Comparison of ENCODE assay signal across 19 cellular contexts in genomic region chr22:39710380-39711117, GRCh38.
DNase-seq lines count a peak whose midpoint lies in the region; ATAC-seq and TF ChIP-seq lines count a peak whose summit lies in the region.
"Had no signal": no experiment of that assay in that cellular context is flagged by ENCODE, and none has a peak within 500 bp of the region (broad histone marks: within the 10 kb centered on the region; RNA-seq: fewer than 3 reads in every experiment).

No MANE protein-coding gene starts in this region.

- H3K4me2 ChIP-seq in fibroblast of lung (ENCODE audit: extremely low read depth, insufficient read depth, low read length), result no peak overlapping the region
- H3K4me2 ChIP-seq: SK-N-SH had no signal

- H3K4me1 ChIP-seq in fibroblast of lung (ENCODE audit: control insufficient read depth, extremely low read depth, insufficient read depth, low read length), result no peaks in the 10 kb centered on the region

- no peaks in the 10 kb centered on the region for H3K9me3 ChIP-seq in fibroblast of lung (ENCODE audit: control insufficient read depth, insufficient read depth, low read depth, low read length)
- H3K9me3 ChIP-seq: SK-N-SH had no signal

- intact Hi-C loops in sciatic nerve (cut with DNase I), result no loop called here

- H3K9ac ChIP-seq in fibroblast of lung (ENCODE audit: insufficient read depth, low read length), result no peak overlapping the region
- H3K9ac ChIP-seq: SK-N-SH had no signal

- no peaks in the 10 kb centered on the region for H3K79me2 ChIP-seq in fibroblast of lung (ENCODE audit: control insufficient read depth, insufficient read depth, low read length)

- H3K4me3 ChIP-seq in fibroblast of lung (replicated peaks in 1 of 4; ENCODE audit: control extremely low read depth in 1 of 4, insufficient read depth in 1 of 4, low read depth in 3 of 4, low read length in 4 of 4), result no peak overlapping the region

- ATAC-seq in sciatic nerve (peak; percentile 51), GM18498 (IDR thresholded peaks at IDR 0.05; ENCODE audit: unreplicated experiment) (no peak)

- H3K27me3 ChIP-seq in fibroblast of lung (ENCODE audit: control insufficient read depth, insufficient read depth, low read length), result peaks cover 3% of the 10 kb centered on the region

- no peak for TF ChIP-seq CTCF in fibroblast of lung (conservative IDR thresholded peaks at IDR 0.05 in 1 of 2, IDR thresholded peaks at IDR 0.05 in 1 of 2; ENCODE audit: low read depth in 1 of 2, low read length in 2 of 2)

- H4K20me1 ChIP-seq in fibroblast of lung (ENCODE audit: control insufficient read depth, extremely low read depth, insufficient read depth, low read length), result no peaks in the 10 kb centered on the region

- H3K27ac ChIP-seq in fibroblast of lung (ENCODE audit: insufficient read depth, low read length), result no peak overlapping the region

- no peak overlapping the region for H2AFZ ChIP-seq in fibroblast of lung (ENCODE audit: low read length)

- no peaks in the 10 kb centered on the region for H3K36me3 ChIP-seq in fibroblast of lung (ENCODE audit: control insufficient read depth, insufficient read depth, low read length)

- DNase-seq in COLO668 (lab: John Stamatoyannopoulos, UW; ENCODE audit: unreplicated experiment) (peak; percentile 51), DMS79 treated with DMSO at 0.1 percent for 48 hours (lab: John Stamatoyannopoulos, UW) (peak; percentile 33), fibroblast of lung (ENCODE audit: low read depth in 2 of 2) (peak; percentile 8), sciatic nerve (ENCODE audit: low spot score) (no peak), NCI-H2227 treated with DMSO at 0.1 percent for 48 hours (lab: John Stamatoyannopoulos, UW) (no peak)
- no peak for DNase-seq in activated CD8-positive, alpha-beta memory T cell treated with anti-CD3 and anti-CD28 coated beads, Interleukin-2, amount 50 U/mL, for 48 hours
- DNase-seq: ACHN, AML-193, COR-L47, EL, H7, IMR-90, Karpas-422, MM.1S, NCI-H1092 treated with DMSO at 0.1 percent for 48 hours, NCI-H1694 treated with DMSO at 0.1 percent for 48 hours, NCI-H748 treated with DMSO at 0.1 percent for 48 hours, SK-N-SH had no signal

Comparison
In these comparisons a context has a peak if more than half of its experiments do, and no peak if none do; other contexts are left out.
1. DNase-seq: peak in COLO668 (single experiment), DMS79 treated with DMSO at 0.1 percent for 48 hours (single experiment) and fibroblast of lung (2 of 2); none in sciatic nerve (single experiment), NCI-H2227 treated with DMSO at 0.1 percent for 48 hours (single experiment) and activated CD8-positive, alpha-beta memory T cell treated with anti-CD3 and anti-CD28 coated beads, Interleukin-2, amount 50 U/mL, for 48 hours (single experiment).